Comparison of ENCODE assay signal across 10 cellular contexts in the genomic region with DNA sequence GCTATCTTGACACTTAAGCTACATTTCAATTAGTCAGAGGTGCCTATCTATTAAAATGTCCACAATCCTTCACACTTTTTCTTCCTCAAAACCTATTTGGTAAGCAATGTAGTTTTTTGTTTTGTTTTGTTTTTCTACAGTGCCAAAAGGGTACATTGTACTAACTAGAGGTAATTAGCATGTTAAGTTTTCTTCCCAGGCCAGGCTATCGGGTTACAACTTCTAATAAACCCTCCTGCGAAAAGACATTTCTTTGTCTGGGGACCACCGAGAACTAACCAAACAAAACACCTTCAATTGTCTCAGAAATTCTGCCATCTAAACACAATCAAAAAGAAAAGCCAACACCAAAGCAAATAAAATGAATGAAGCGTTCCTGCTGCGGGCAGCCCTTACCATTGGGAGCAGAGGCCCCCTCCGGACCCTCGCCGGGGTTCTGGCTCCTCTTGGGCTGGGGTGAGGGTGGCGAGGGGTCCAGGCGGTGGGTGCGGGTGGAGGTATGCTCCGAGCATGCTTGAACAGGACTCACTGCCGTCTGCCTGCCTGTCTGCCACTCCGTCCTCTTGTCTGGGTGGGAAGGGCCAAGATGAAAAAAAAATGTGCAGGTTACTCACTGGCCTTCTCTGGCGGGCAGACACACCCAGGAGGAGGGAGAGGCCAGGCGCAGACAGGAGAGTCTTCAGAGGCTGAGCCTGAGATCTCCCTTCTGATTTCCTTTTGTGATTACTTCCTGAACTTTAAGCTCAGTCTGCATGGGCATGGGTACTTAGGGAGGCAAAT.
DNase-seq lines count a peak whose midpoint lies in the region; ATAC-seq and TF ChIP-seq lines count a peak whose summit lies in the region.
"Had no signal": no experiment of that assay in that cellular context is flagged by ENCODE, and none has a peak within 500 bp of the region (broad histone marks: within the 10 kb centered on the region; RNA-seq: fewer than 3 reads in every experiment).

No MANE protein-coding gene starts in this region.

- H3K9ac ChIP-seq in NT2/D1 (ENCODE audit: insufficient read length, low read depth), result peak overlapping the region; percentile 68
- H3K9ac ChIP-seq in smooth muscle cell (ENCODE audit: low read depth), result peak overlapping the region; percentile 86

- no peak for ATAC-seq in HG03280 (IDR thresholded peaks at IDR 0.05; ENCODE audit: unreplicated experiment)
- ATAC-seq: activated T-helper 17 cell treated with anti-CD3 and anti-CD28 coated beads, Interleukin-2, amount 50 U/mL, for 72 hours had no signal

- peak overlapping the region; percentile 50 for H2AFZ ChIP-seq in hepatocyte
- H2AFZ ChIP-seq in smooth muscle cell (ENCODE audit: low read depth), result peak overlapping the region; percentile 73

- peaks cover 24% of the 10 kb centered on the region for H3K79me2 ChIP-seq in hepatocyte
- H3K79me2 ChIP-seq in smooth muscle cell (ENCODE audit: low read depth), result peaks cover 19% of the 10 kb centered on the region

- POLR2A ChIA-PET in HEK293T (lab: Yijun Ruan, JAX), result no interaction called here

- 11% methylated on average over 16 of the region's 16 CpGs for WGBS in hepatocyte (ENCODE audit: low lambda C conversion rate, missing lambda C conversion rate)
- 16% methylated on average over 16 of the region's 16 CpGs for WGBS in smooth muscle cell (ENCODE audit: low lambda C conversion rate)

- peaks cover 15% of the 10 kb centered on the region for H3K36me3 ChIP-seq in NT2/D1 (ENCODE audit: insufficient read depth, insufficient read length, low read length)
- H3K36me3 ChIP-seq in hepatocyte (replicated peaks; ENCODE audit: insufficient read depth, low read depth), result no peaks in the 10 kb centered on the region
- H3K36me3 ChIP-seq in smooth muscle cell (ENCODE audit: low read depth), result no peaks in the 10 kb centered on the region

- H3K9me3 ChIP-seq in NT2/D1 (ENCODE audit: insufficient read depth, low read length), result peaks cover 12% of the 10 kb centered on the region; the same call in 1 of the 2 replicates
- no peaks in the 10 kb centered on the region for H3K9me3 ChIP-seq in hepatocyte (ENCODE audit: low read depth)
- no peaks in the 10 kb centered on the region for H3K9me3 ChIP-seq in smooth muscle cell (replicated peaks; ENCODE audit: low read depth)

- peak overlapping the region; percentile 88 for H3K27ac ChIP-seq in hepatocyte
- H3K27ac ChIP-seq in smooth muscle cell (ENCODE audit: low read depth), result peak overlapping the region; percentile 87

- peak; percentile 58 for DNase-seq in HEK293T (ENCODE audit: extremely low spot score)
- peak; percentile 74 for DNase-seq in NT2/D1 (ENCODE audit: low read depth, low spot score)
- DNase-seq in hepatocyte (ENCODE audit: low spot score), result peak; percentile 81
- no peak for DNase-seq in smooth muscle cell (lab: John Stamatoyannopoulos, UW; ENCODE audit: unreplicated experiment)
- DNase-seq in HCEC 1CT, result no peak
- no peak for DNase-seq in stimulated activated naive CD4-positive, alpha-beta T cell (lab: John Stamatoyannopoulos, UW)
- no peak for DNase-seq in CD1c-positive myeloid dendritic cell (ENCODE audit: extremely low spot score)
- DNase-seq: RPMI8226 had no signal

- no peaks in the 10 kb centered on the region for H3F3A ChIP-seq in smooth muscle cell (ENCODE audit: low read depth)

- H3K4me2 ChIP-seq in hepatocyte (peak overlapping the region; percentile 81), smooth muscle cell (peak overlapping the region; percentile 84)

- no peaks in the 10 kb centered on the region for H3K9me2 ChIP-seq in hepatocyte (replicated peaks; ENCODE audit: insufficient read depth)

- TF ChIP-seq CTCF in hepatocyte (IDR thresholded peaks at IDR 0.05; ENCODE audit: poor library complexity) (no peak), smooth muscle cell (IDR thresholded peaks at IDR 0.05; ENCODE audit: borderline replicate concordance, insufficient read depth, poor library complexity, severe bottlenecking) (no peak)

- H4K20me1 ChIP-seq in hepatocyte (ENCODE audit: insufficient read depth, poor library complexity, severe bottlenecking) (no peaks in the 10 kb centered on the region), smooth muscle cell (ENCODE audit: low read depth) (peaks cover 15% of the 10 kb centered on the region)

- peak overlapping the region; percentile 45 for H3K4me3 ChIP-seq in NT2/D1 (ENCODE audit: insufficient read length, low read depth)
- peak overlapping the region; percentile 28 for H3K4me3 ChIP-seq in hepatocyte
- H3K4me3 ChIP-seq in smooth muscle cell, result peak overlapping the region; percentile 67

- H3K4me1 ChIP-seq in NT2/D1 (ENCODE audit: insufficient read depth, insufficient read length) (no peaks in the 10 kb centered on the region), hepatocyte (ENCODE audit: insufficient read depth) (peaks cover 19% of the 10 kb centered on the region), smooth muscle cell (ENCODE audit: low read depth) (peaks cover 15% of the 10 kb centered on the region)

- no peaks in the 10 kb centered on the region for H3K27me3 ChIP-seq in NT2/D1 (ENCODE audit: insufficient read depth, insufficient read length)
- no peaks in the 10 kb centered on the region for H3K27me3 ChIP-seq in hepatocyte
- H3K27me3 ChIP-seq in smooth muscle cell (ENCODE audit: low read depth), result no peaks in the 10 kb centered on the region

- CTCF ChIA-PET in HEK293T (lab: Yijun Ruan, JAX), result interaction anchor here (1.0 kb wide), 2 partner anchors 104 to 141 kb away, joined by 3 to 4 read pairs; no protein-coding TSS in a partner anchor

TF ChIP-seq in HEK293T, 16 proteins besides CTCF, POLR2A, EP300 and RAD21:
- peak; percentile 64 for TF ChIP-seq ZNF384 (IDR thresholded peaks at IDR 0.05)
- no peak for TF ChIP-seq PKNOX1 (IDR thresholded peaks at IDR 0.05)
- TF ChIP-seq TARDBP (IDR thresholded peaks at IDR 0.05), result no peak
- TF ChIP-seq ELF4 (IDR thresholded peaks at IDR 0.05), result no peak
- no peak for TF ChIP-seq FOXA1 (IDR thresholded peaks at IDR 0.05)
- no peak for TF ChIP-seq CTBP1 (IDR thresholded peaks at IDR 0.05; ENCODE audit: borderline replicate concordance)
- TF ChIP-seq BHLHE40 (IDR thresholded peaks at IDR 0.05; ENCODE audit: borderline replicate concordance), result no peak
- no peak for TF ChIP-seq LEF1 (IDR thresholded peaks at IDR 0.05; ENCODE audit: borderline replicate concordance)

Comparison
In these comparisons a context has a peak if more than half of its experiments do, and no peak if none do; other contexts are left out.
1. DNase-seq: peak in HEK293T (single experiment), NT2/D1 (single experiment) and hepatocyte (single experiment); none in smooth muscle cell (single experiment), HCEC 1CT (single experiment), stimulated activated naive CD4-positive, alpha-beta T cell (0 of 6) and CD1c-positive myeloid dendritic cell (single experiment).
2. Peak in every context shown above with its lines, with median percentiles within 50 percentile points of each other: H3K4me3 ChIP-seq.